9 cellular contexts compared by ENCODE assay signal in genomic region chr4:169823685-169824084, GRCh38.
DNase-seq lines count a peak whose midpoint lies in the region; ATAC-seq, FAIRE-seq and TF ChIP-seq lines count a peak whose summit lies in the region.
"Had no signal": no experiment of that assay in that cellular context is flagged by ENCODE, and none has a peak within 500 bp of the region (broad histone marks: within the 10 kb centered on the region; RNA-seq: fewer than 3 reads in every experiment).

No MANE protein-coding gene starts in this region.

- ATAC-seq in pancreas, result peak; percentile 46 to 86 (median 68)

- H3K27ac Mint-ChIP-seq in endothelial cell (ENCODE audit: unreplicated experiment), result no peak overlapping the region

- H2AFZ ChIP-seq in GM23248 (no peak overlapping the region), OCI-LY7 (ENCODE audit: low read length) (no peak overlapping the region)

- no peaks in the 10 kb centered on the region for H3K79me2 ChIP-seq in GM23248 (ENCODE audit: insufficient read depth)
- no peaks in the 10 kb centered on the region for H3K79me2 ChIP-seq in OCI-LY7 (ENCODE audit: insufficient read depth, low read depth, low read length)

- H3K4me3 ChIP-seq in GM23248 (no peak overlapping the region), OCI-LY7 (ENCODE audit: low read depth, low read length, poor library complexity, severe bottlenecking) (no peak overlapping the region), pancreas (no peak overlapping the region), vagina (no peak overlapping the region)

- DNase-seq in GM23248 (peak; percentile 70), OCI-LY7 (ENCODE audit: low spot score) (peak; percentile 5), endothelial cell (ENCODE audit: low spot score) (peak; percentile 65), pancreas (peak in 4 of 6 donors; percentile 21 to 38 (median 35)), vagina (ENCODE audit: extremely low spot score in 2 of 2) (no peak), NCI-H345 treated with DMSO at 0.1 percent for 48 hours (lab: John Stamatoyannopoulos, UW; ENCODE audit: unreplicated experiment) (no peak), NCI-H1105 (lab: John Stamatoyannopoulos, UW) (no peak)
- no peak for DNase-seq in activated CD4-positive, CD25-positive, alpha-beta regulatory T cell treated with anti-CD3 and anti-CD28 coated beads, Interleukin-2, amount 50 U/mL, for 72 hours

- no peaks in the 10 kb centered on the region; the same call in 1 of the 2 replicates for H3K9me2 ChIP-seq in GM23248 (ENCODE audit: insufficient read depth)
- H3K9me2 ChIP-seq in OCI-LY7 (ENCODE audit: insufficient read depth, low read length), result no peaks in the 10 kb centered on the region

- H3K27me3 Mint-ChIP-seq in endothelial cell (ENCODE audit: unreplicated experiment), result no peaks in the 10 kb centered on the region

- H3K27me3 ChIP-seq in GM23248 (replicated peaks; ENCODE audit: insufficient read depth) (no peaks in the 10 kb centered on the region), pancreas (no peaks in the 10 kb centered on the region), vagina (no peaks in the 10 kb centered on the region)

- H3K4me2 ChIP-seq in GM23248 (ENCODE audit: unreplicated experiment) (no peak overlapping the region), OCI-LY7 (ENCODE audit: low read length) (no peak overlapping the region)

- no peaks in the 10 kb centered on the region for H3K9me3 ChIP-seq in GM23248 (ENCODE audit: low read depth)
- no peaks in the 10 kb centered on the region for H3K9me3 ChIP-seq in OCI-LY7 (ENCODE audit: low read length)
- no peaks in the 10 kb centered on the region for H3K9me3 ChIP-seq in pancreas
- no peaks in the 10 kb centered on the region for H3K9me3 ChIP-seq in vagina

- no peak overlapping the region for H3K4me3 Mint-ChIP-seq in endothelial cell (ENCODE audit: unreplicated experiment)

- in situ Hi-C loops in GM23248 (cut with MboI), result no loop called here

- H3K4me1 Mint-ChIP-seq in endothelial cell (ENCODE audit: unreplicated experiment), result no peaks in the 10 kb centered on the region

- H3F3A ChIP-seq in GM23248 (ENCODE audit: insufficient read depth), result no peaks in the 10 kb centered on the region

- no TSS peak for BruUV-seq in OCI-LY7 (replicated peaks; lab: Mats Ljungman, UMichigan)

- WGBS in GM23248 (ENCODE audit: low coverage in 1 of 2, low lambda C conversion rate in 2 of 2, missing lambda C conversion rate in 2 of 2), 2 experiments, result 15 to 30% methylated on average over 7 of the region's 7 CpGs
- WGBS in pancreas, 2 donors, result 17 to 24% methylated on average over 7 of the region's 7 CpGs

- H3K36me3 Mint-ChIP-seq in endothelial cell (ENCODE audit: low read depth, unreplicated experiment), result no peaks in the 10 kb centered on the region

- CTCF ChIA-PET in OCI-LY7 (lab: Charles Lee; ENCODE audit: unreplicated experiment), result no interaction called here

- FAIRE-seq in pancreas (lab: Jason Lieb, UNC), result no peak
- FAIRE-seq: endometrium had no signal

- POLR2A ChIA-PET in OCI-LY7 (lab: Charles Lee), result interaction anchor here (0.6 kb wide), 1 partner anchor 157 kb away, joined by 3 read pairs; no protein-coding TSS in a partner anchor

- no peak overlapping the region for H3K9ac ChIP-seq in GM23248

- no peak overlapping the region for H3K27ac ChIP-seq in GM23248
- no peak overlapping the region for H3K27ac ChIP-seq in OCI-LY7 (ENCODE audit: low read depth, low read length, poor library complexity, severe bottlenecking)
- no peak overlapping the region for H3K27ac ChIP-seq in pancreas
- H3K27ac ChIP-seq in vagina, result no peak overlapping the region

- intact Hi-C loops in OCI-LY7 (cut with micrococcal nuclease; ENCODE audit: unreplicated experiment), result no loop called here
- intact Hi-C loops in pancreas (cut with DNase I), result no loop called here
- intact Hi-C loops in vagina (cut with DNase I), result no loop called here

- H3K9me3 Mint-ChIP-seq in endothelial cell (ENCODE audit: unreplicated experiment), result no peaks in the 10 kb centered on the region

- TF ChIP-seq CTCF in OCI-LY7 (conservative IDR thresholded peaks at IDR 0.05; ENCODE audit: low read length) (no peak), endothelial cell (IDR thresholded peaks at IDR 0.05; ENCODE audit: unreplicated experiment) (no peak), pancreas (IDR thresholded peaks at IDR 0.05) (no peak), vagina (IDR thresholded peaks at IDR 0.05) (no peak)

- H4K20me1 ChIP-seq in GM23248 (ENCODE audit: insufficient read depth) (no peaks in the 10 kb centered on the region), OCI-LY7 (ENCODE audit: insufficient read depth, low read length) (no peaks in the 10 kb centered on the region)

- no peaks in the 10 kb centered on the region for H3K36me3 ChIP-seq in GM23248 (ENCODE audit: low read depth)
- H3K36me3 ChIP-seq in OCI-LY7 (ENCODE audit: insufficient read depth, low read length), result no peaks in the 10 kb centered on the region
- H3K36me3 ChIP-seq in pancreas, result no peaks in the 10 kb centered on the region
- no peaks in the 10 kb centered on the region for H3K36me3 ChIP-seq in vagina

- TF ChIP-seq POLR2A in vagina (IDR thresholded peaks at IDR 0.05), result no peak

- H3K4me1 ChIP-seq in GM23248 (ENCODE audit: insufficient read depth) (no peaks in the 10 kb centered on the region), OCI-LY7 (ENCODE audit: insufficient read depth, low read length, poor library complexity, severe bottlenecking) (peaks cover 3% of the 10 kb centered on the region), pancreas (no peaks in the 10 kb centered on the region), vagina (no peaks in the 10 kb centered on the region)

Comparison
In these comparisons a context has a peak if more than half of its experiments do, and no peak if none do; other contexts are left out.
1. DNase-seq: peak in GM23248 (single experiment), OCI-LY7 (single experiment), endothelial cell (single experiment) and pancreas (4 of 6); none in vagina (0 of 2), NCI-H345 treated with DMSO at 0.1 percent for 48 hours (single experiment), NCI-H1105 (single experiment) and activated CD4-positive, CD25-positive, alpha-beta regulatory T cell treated with anti-CD3 and anti-CD28 coated beads, Interleukin-2, amount 50 U/mL, for 72 hours (single experiment).